In genomic region chr2:36478332-36478738, GRCh38 we compare ENCODE assay signal across 11 cellular contexts.
DNase-seq lines count a peak whose midpoint lies in the region; TF ChIP-seq lines count a peak whose summit lies in the region.
"Had no signal": no experiment of that assay in that cellular context is flagged by ENCODE, and none has a peak within 500 bp of the region (broad histone marks: within the 10 kb centered on the region; RNA-seq: fewer than 3 reads in every experiment).

No MANE protein-coding gene starts in this region.

- H3K4me1 ChIP-seq in subcutaneous abdominal adipose tissue (ENCODE audit: control insufficient read depth in 5 of 5, insufficient read depth in 5 of 5, low read length in 5 of 5): peaks cover 3 to 36% (median 31%) of the 10 kb centered on the region in 5 donors
- no peaks in the 10 kb centered on the region for H3K4me1 ChIP-seq in BE2C

- H3K4me3 ChIP-seq in astrocyte of the spinal cord (ENCODE audit: low read depth, low read length): no peak overlapping the region
- H3K4me3 ChIP-seq in subcutaneous abdominal adipose tissue (ENCODE audit: low read depth in 1 of 5, low read length in 5 of 5): no peak overlapping the region
- no peak overlapping the region for H3K4me3 ChIP-seq in BE2C (ENCODE audit: low read depth, low read length)
- H3K4me3 ChIP-seq: GM12878 had no signal

- DNase-seq in HS-27A (ENCODE audit: low read depth): peak; percentile 95
- peak; percentile 81 for DNase-seq in astrocyte of the spinal cord (ENCODE audit: low read depth, low spot score)
- peak; percentile 25 for DNase-seq in inferior parietal cortex (ENCODE audit: extremely low spot score)
- no peak for DNase-seq in islet precursor cell
- DNase-seq in activated CD8-positive, alpha-beta memory T cell treated with anti-CD3 and anti-CD28 coated beads for 24 hours: no peak
- no peak for DNase-seq in activated CD4-positive, alpha-beta T cell treated with anti-CD3 and anti-CD28 coated beads for 4 hours
- DNase-seq in BE2C: no peak
- DNase-seq: activated B cell treated with CpG ODN at 0.5 μM for 24 hours, NCI-H1930 had no signal

- TF ChIP-seq CTCF in astrocyte of the spinal cord (IDR thresholded peaks at IDR 0.05; ENCODE audit: low read depth, low read length) (no peak), BE2C (IDR thresholded peaks at IDR 0.05; ENCODE audit: low read depth, low read length) (no peak)

- H3K36me3 ChIP-seq in subcutaneous abdominal adipose tissue (ENCODE audit: control insufficient read depth in 5 of 5, insufficient read depth in 5 of 5, low read length in 5 of 5): peaks cover 38 to 52% (median 47%) of the 10 kb centered on the region in 5 donors
- no peaks in the 10 kb centered on the region for H3K36me3 ChIP-seq in BE2C

- in situ Hi-C loops in astrocyte of the spinal cord (cut with HindIII; ENCODE audit: low sequenced_read_pairs): no loop called here

- H3K9me3 ChIP-seq in subcutaneous abdominal adipose tissue (ENCODE audit: control insufficient read depth in 5 of 5, low read length in 5 of 5): peaks cover 0 to 28% (median 14%) of the 10 kb centered on the region in 5 donors
- H3K9me3 ChIP-seq in BE2C: no peaks in the 10 kb centered on the region

- H3K27me3 ChIP-seq in subcutaneous abdominal adipose tissue (ENCODE audit: control insufficient read depth in 5 of 5, insufficient read depth in 4 of 5, low read length in 5 of 5) (no peaks in the 10 kb centered on the region), BE2C (no peaks in the 10 kb centered on the region)

- peak overlapping the region; percentile 49 for H3K27ac ChIP-seq in subcutaneous abdominal adipose tissue (ENCODE audit: low read depth, low read length)

- no peak overlapping the region for H3K9ac ChIP-seq in subcutaneous abdominal adipose tissue (ENCODE audit: low read length in 5 of 5)

Comparison
In these comparisons a context has a peak if more than half of its experiments do, and no peak if none do; other contexts are left out.
1. DNase-seq: peak in HS-27A (single experiment), astrocyte of the spinal cord (single experiment) and inferior parietal cortex (single experiment); none in islet precursor cell (single experiment), activated CD8-positive, alpha-beta memory T cell treated with anti-CD3 and anti-CD28 coated beads for 24 hours (single experiment), activated CD4-positive, alpha-beta T cell treated with anti-CD3 and anti-CD28 coated beads for 4 hours (0 of 2) and BE2C (single experiment).